1 cellular context compared by ENCODE assay signal in the genomic region with DNA sequence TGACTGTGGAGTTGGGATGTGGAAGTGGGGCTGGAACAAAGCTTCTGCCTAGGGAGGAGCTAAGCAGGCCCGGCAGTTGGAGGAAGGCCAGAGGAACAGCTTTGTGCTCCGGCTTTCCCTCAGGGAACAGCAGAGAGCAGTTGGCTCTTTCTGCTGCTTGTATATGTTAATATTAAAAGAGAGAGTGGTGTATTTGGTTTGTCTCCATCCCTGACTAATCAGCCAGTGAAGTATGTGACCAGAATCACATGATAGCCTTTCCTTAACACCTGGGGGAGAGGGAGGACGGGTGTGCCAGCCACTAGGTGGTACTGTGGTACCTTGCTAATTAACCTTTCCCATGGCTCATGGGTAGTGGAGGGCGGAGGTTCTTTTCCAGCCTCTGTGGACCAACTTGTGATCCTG.
TF ChIP-seq lines count a peak whose summit lies in the region.

No MANE protein-coding gene starts in this region.

TF ChIP-seq in HepG2, 621 proteins besides CTCF, POLR2A, EP300 and RAD21:
- TF ChIP-seq SAP130 (CRISPR knock-in tag; IDR thresholded peaks at IDR 0.05; ENCODE audit: low read depth) (peak; percentile 47), FOSL2 (CRISPR knock-in tag; IDR thresholded peaks at IDR 0.05) (0 out of 2 replicates have a peak, but pooled peaks have one; percentile 7), SUZ12 (IDR thresholded peaks at IDR 0.05; ENCODE audit: low read depth, low read length) (no peak), RFX5 (IDR thresholded peaks at IDR 0.05; ENCODE audit: low read depth, low read length) (no peak), TEAD3 (CRISPR knock-in tag; optimal IDR thresholded peaks at IDR 0.05; ENCODE audit: borderline replicate concordance) (peak; percentile 34), NFIB (CRISPR knock-in tag; IDR thresholded peaks at IDR 0.05; ENCODE audit: borderline replicate concordance) (no peak), ARID2 (CRISPR knock-in tag; IDR thresholded peaks at IDR 0.05; ENCODE audit: borderline replicate concordance) (no peak), ZNF143 (CRISPR knock-in tag; IDR thresholded peaks at IDR 0.05) (peak; percentile 58), KDM2A (CRISPR knock-in tag; IDR thresholded peaks at IDR 0.05; ENCODE audit: borderline replicate concordance, low read depth) (peak; percentile 51; the same call in 1 of the 2 replicates), ZBTB25 (CRISPR knock-in tag; IDR thresholded peaks at IDR 0.05) (no peak), STAG1 (CRISPR knock-in tag; IDR thresholded peaks at IDR 0.05) (peak; percentile 72), MIXL1 (CRISPR knock-in tag; IDR thresholded peaks at IDR 0.05) (peak; percentile 93), MXD4 (CRISPR knock-in tag; IDR thresholded peaks at IDR 0.05) (no peak), SMC3 (IDR thresholded peaks at IDR 0.05; ENCODE audit: low read length) (peak; percentile 73), PAF1 (CRISPR knock-in tag; IDR thresholded peaks at IDR 0.05) (no peak), ZNF136 (CRISPR knock-in tag; IDR thresholded peaks at IDR 0.05; ENCODE audit: low read depth) (no peak), ZNF407 (CRISPR knock-in tag; IDR thresholded peaks at IDR 0.05; ENCODE audit: not compliant biosample characterization) (no peak), E2F1 (CRISPR knock-in tag; IDR thresholded peaks at IDR 0.05) (no peak), ZNF746 (CRISPR knock-in tag; IDR thresholded peaks at IDR 0.05) (no peak), SP2 (CRISPR knock-in tag; IDR thresholded peaks at IDR 0.05) (no peak), WIZ (CRISPR knock-in tag; IDR thresholded peaks at IDR 0.05) (no peak), HMGA1 (CRISPR knock-in tag; conservative IDR thresholded peaks at IDR 0.05) (no peak), ZNF329 (CRISPR knock-in tag; IDR thresholded peaks at IDR 0.05; ENCODE audit: low read depth) (no peak)
- TF ChIP-seq, protein P1, sequence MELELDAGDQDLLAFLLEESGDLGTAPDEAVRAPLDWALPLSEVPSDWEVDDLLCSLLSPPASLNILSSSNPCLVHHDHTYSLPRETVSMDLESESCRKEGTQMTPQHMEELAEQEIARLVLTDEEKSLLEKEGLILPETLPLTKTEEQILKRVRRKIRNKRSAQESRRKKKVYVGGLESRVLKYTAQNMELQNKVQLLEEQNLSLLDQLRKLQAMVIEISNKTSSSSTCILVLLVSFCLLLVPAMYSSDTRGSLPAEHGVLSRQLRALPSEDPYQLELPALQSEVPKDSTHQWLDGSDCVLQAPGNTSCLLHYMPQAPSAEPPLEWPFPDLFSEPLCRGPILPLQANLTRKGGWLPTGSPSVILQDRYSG (CRISPR knock-in tag; IDR thresholded peaks at IDR 0.05): no peak
- TF ChIP-seq, protein P2, sequence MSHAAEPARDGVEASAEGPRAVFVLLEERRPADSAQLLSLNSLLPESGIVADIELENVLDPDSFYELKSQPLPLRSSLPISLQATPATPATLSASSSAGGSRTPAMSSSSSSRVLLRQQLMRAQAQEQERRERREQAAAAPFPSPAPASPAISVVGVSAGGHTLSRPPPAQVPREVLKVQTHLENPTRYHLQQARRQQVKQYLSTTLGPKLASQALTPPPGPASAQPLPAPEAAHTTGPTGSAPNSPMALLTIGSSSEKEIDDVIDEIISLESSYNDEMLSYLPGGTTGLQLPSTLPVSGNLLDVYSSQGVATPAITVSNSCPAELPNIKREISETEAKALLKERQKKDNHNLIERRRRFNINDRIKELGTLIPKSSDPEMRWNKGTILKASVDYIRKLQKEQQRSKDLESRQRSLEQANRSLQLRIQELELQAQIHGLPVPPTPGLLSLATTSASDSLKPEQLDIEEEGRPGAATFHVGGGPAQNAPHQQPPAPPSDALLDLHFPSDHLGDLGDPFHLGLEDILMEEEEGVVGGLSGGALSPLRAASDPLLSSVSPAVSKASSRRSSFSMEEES (CRISPR knock-in tag; IDR thresholded peaks at IDR 0.05): peak; percentile 68; the same call in 1 of the 2 replicates
- TF ChIP-seq, protein P3, sequence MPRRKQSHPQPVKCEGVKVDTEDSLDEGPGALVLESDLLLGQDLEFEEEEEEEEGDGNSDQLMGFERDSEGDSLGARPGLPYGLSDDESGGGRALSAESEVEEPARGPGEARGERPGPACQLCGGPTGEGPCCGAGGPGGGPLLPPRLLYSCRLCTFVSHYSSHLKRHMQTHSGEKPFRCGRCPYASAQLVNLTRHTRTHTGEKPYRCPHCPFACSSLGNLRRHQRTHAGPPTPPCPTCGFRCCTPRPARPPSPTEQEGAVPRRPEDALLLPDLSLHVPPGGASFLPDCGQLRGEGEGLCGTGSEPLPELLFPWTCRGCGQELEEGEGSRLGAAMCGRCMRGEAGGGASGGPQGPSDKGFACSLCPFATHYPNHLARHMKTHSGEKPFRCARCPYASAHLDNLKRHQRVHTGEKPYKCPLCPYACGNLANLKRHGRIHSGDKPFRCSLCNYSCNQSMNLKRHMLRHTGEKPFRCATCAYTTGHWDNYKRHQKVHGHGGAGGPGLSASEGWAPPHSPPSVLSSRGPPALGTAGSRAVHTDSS (CRISPR knock-in tag; conservative IDR thresholded peaks at IDR 0.05): no peak
